Comparison of ENCODE assay signal across 12 cellular contexts in the genomic region with DNA sequence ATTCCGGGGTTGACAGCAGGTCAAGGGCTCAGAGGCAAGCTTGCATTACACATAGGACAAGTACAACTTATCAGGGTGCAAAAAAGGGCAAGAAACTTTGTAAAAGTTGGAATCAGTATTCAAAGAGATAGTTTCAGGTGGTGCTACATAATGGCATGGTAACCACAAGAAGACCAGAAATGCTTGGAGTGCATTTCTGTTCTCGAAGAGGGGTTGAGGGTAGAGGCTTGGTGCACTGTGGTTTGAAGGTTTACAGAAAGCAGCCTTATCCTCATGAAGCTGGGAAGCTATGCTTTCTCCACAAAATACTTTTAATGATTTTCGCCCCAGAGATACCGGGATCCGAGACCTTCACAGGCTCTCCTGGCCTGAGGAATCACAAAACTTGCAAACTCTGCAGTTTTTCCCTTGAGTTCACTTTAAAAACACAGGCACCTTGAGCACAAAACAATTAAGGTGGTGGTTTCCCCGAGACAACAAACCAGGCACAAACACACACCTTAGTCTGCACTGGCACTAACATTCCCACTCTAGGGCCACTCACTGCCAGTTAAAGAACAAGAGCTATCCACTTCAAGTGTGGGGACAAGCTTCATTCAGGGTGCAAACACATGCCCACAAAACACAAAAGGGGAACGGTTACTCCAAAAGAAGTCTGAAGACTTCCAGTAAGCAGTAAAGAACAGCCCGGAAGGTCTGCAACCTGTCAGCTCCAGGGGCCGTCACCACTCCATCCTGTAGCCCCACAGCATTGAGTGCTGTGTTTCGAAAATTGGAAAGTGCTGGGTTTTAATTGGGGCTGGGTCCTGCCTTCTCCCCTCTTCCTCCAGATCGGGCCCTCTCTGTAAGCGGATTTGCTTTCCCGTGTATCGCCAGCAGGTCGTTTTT. TPM values are rescaled to one million over a fixed set of nuclear protein-coding genes. Genes with fewer than 3 reads are reported as not detected.
A peak's percentile ranks its signal among the peaks of the same experiment; 100 is the strongest.
DNase-seq lines count a peak whose midpoint lies in the region; ATAC-seq, FAIRE-seq and TF ChIP-seq lines count a peak whose summit lies in the region.
"Had no signal": no experiment of that assay in that cellular context is flagged by ENCODE, and none has a peak within 500 bp of the region (broad histone marks: within the 10 kb centered on the region; RNA-seq: fewer than 3 reads in every experiment).

No MANE protein-coding gene starts in this region.

- no peak overlapping the region for H2BK12ac ChIP-seq in H1 (ENCODE audit: low read depth, low read length)

- POLR2A ChIA-PET in CD8-positive, alpha-beta memory T cell (lab: Charles Lee): interaction anchor here (1.1 kb wide), 1 partner anchor 25 kb away, joined by 5 read pairs; no protein-coding TSS in a partner anchor
- POLR2A ChIA-PET in H1 (lab: Charles Lee; ENCODE audit: partially characterized antibody): interaction anchor here (1.2 to 1.6 kb wide), 3 partner anchors 24 to 29 kb away, joined by 4 to 6 read pairs (median 4); no protein-coding TSS in a partner anchor

- H3K4ac ChIP-seq in H1 (replicated peaks; ENCODE audit: insufficient read length, low read depth, low read length): no peak overlapping the region

- H3K27me3 ChIP-seq in CD8-positive, alpha-beta memory T cell (ENCODE audit: insufficient read depth, low read length, poor library complexity, severe bottlenecking): no peaks in the 10 kb centered on the region
- H3K27me3 ChIP-seq in MM.1S (replicated peaks; ENCODE audit: insufficient read depth, low read length): peaks cover 35% of the 10 kb centered on the region
- peaks cover 51 to 68% (median 65%) of the 10 kb centered on the region in 4 experiments for H3K27me3 ChIP-seq in H1 (replicated peaks in 1 of 4; ENCODE audit: control insufficient read depth in 3 of 4, extremely low read depth in 1 of 4, insufficient read depth in 3 of 4, low read length in 3 of 4)
- H3K27me3 ChIP-seq in parathyroid adenoma (ENCODE audit: control insufficient read depth, insufficient read depth, low read length): no peaks in the 10 kb centered on the region

- ATAC-seq in esophagus mucosa: no peak

- H3K79me2 ChIP-seq in MM.1S (ENCODE audit: low read length) (no peaks in the 10 kb centered on the region), H1 (ENCODE audit: control insufficient read depth in 1 of 2, insufficient read depth in 2 of 2, low read length in 2 of 2) (no peaks in the 10 kb centered on the region), parathyroid adenoma (no peaks in the 10 kb centered on the region)

- H2BK20ac ChIP-seq in H1 (ENCODE audit: low read length): no peak overlapping the region

- H3K4me1 Mint-ChIP-seq in CD8-positive, alpha-beta memory T cell: peaks cover 36 to 52% (median 38%) of the 10 kb centered on the region in 3 donors

- no peak overlapping the region for H4K91ac ChIP-seq in H1 (replicated peaks; ENCODE audit: insufficient read length, low read length)

- no peaks in the 10 kb centered on the region for H3K9me3 ChIP-seq in CD8-positive, alpha-beta memory T cell (ENCODE audit: low read length)
- H3K9me3 ChIP-seq in MM.1S (replicated peaks; ENCODE audit: insufficient read depth, low read length): no peaks in the 10 kb centered on the region
- H3K9me3 ChIP-seq in H1 (ENCODE audit: insufficient read depth in 2 of 2, low read depth in 1 of 2, low read length in 1 of 2): no peaks in the 10 kb centered on the region
- H3K9me3 ChIP-seq in parathyroid adenoma (ENCODE audit: control insufficient read depth, low read length): no peaks in the 10 kb centered on the region

- no peak overlapping the region for H4K8ac ChIP-seq in H1 (ENCODE audit: extremely low read depth, insufficient read depth, low read length)

- H3K36me3 ChIP-seq in CD8-positive, alpha-beta memory T cell (ENCODE audit: insufficient read depth, low read length): no peaks in the 10 kb centered on the region
- no peaks in the 10 kb centered on the region for H3K36me3 ChIP-seq in MM.1S (replicated peaks; ENCODE audit: insufficient read depth, low read length)
- peaks cover 0 to 2% (median 0%) of the 10 kb centered on the region in 4 experiments; a peak in 1 of 8 replicates for H3K36me3 ChIP-seq in H1 (ENCODE audit: control insufficient read depth in 2 of 4, insufficient read depth in 4 of 4, low read length in 3 of 4)
- no peaks in the 10 kb centered on the region for H3K36me3 ChIP-seq in parathyroid adenoma (ENCODE audit: control insufficient read depth, insufficient read depth, low read length)

- H3F3A ChIP-seq in MM.1S (ENCODE audit: insufficient read depth, low read length): peaks cover 18% of the 10 kb centered on the region

- H3K9ac ChIP-seq in MM.1S (ENCODE audit: low read length) (no peak overlapping the region), H1 (replicated peaks in 1 of 4; ENCODE audit: extremely low read depth in 1 of 4, low read depth in 3 of 4, low read length in 3 of 4) (no peak overlapping the region), parathyroid adenoma (no peak overlapping the region)

- H3K36me3 Mint-ChIP-seq in CD8-positive, alpha-beta memory T cell: peaks cover 0 to 3% (median 0%) of the 10 kb centered on the region in 3 donors

- no peak overlapping the region for H2AFZ ChIP-seq in MM.1S (ENCODE audit: low read length)
- H2AFZ ChIP-seq in H1 (ENCODE audit: low read length): no peak overlapping the region
- H2AFZ ChIP-seq in parathyroid adenoma: no peak overlapping the region

- TF ChIP-seq POLR2A in H1 (IDR thresholded peaks at IDR 0.05; ENCODE audit: control extremely low read depth in 1 of 2, low read depth in 2 of 2, low read length in 2 of 2): no peak

- TF ChIP-seq CTCF in MM.1S (IDR thresholded peaks at IDR 0.05; ENCODE audit: low read length) (no peak), H1 (IDR thresholded peaks at IDR 0.05; ENCODE audit: control extremely low read depth in 1 of 3, insufficient read depth in 1 of 3, low read depth in 1 of 3, low read length in 3 of 3) (no peak), parathyroid adenoma (IDR thresholded peaks at IDR 0.05) (no peak)

- DNase-seq in CD8-positive, alpha-beta memory T cell: peak in 1 of 5 donors; percentile 16
- DNase-seq in MM.1S (peak; percentile 69), H1 (ENCODE audit: low read depth in 1 of 2, low spot score in 2 of 2) (peak in 1 of 2 experiments; percentile 58), NCI-H2107 (lab: John Stamatoyannopoulos, UW) (no peak)
- no peak for DNase-seq in stimulated activated CD4-positive, alpha-beta T cell treated with anti-CD3 and anti-CD28 coated beads, Interleukin-15, amount 100 ng/mL, for 24 hours
- no peak for DNase-seq in stimulated activated CD8-positive, alpha-beta memory T cell treated with anti-CD3 and anti-CD28 coated beads, Interleukin-4, amount 100 ng/mL, for 48 hours
- DNase-seq: activated CD4-positive, alpha-beta T cell treated with anti-CD3 and anti-CD28 coated beads, Interleukin-2, amount 50 U/mL, for 1 hour; DND-41; NCI-H524 treated with DMSO at 0.1 percent for 48 hours had no signal

- TF ChIP-seq EP300 in H1 (IDR thresholded peaks at IDR 0.05; ENCODE audit: borderline replicate concordance in 1 of 2, low read depth in 2 of 2, low read length in 2 of 2): no peak

- H3K27me3 Mint-ChIP-seq in CD8-positive, alpha-beta memory T cell: peaks cover 25% of the 10 kb centered on the region in 2 donors

- H3K9me2 ChIP-seq in MM.1S (replicated peaks; ENCODE audit: insufficient read depth, low read length): no peaks in the 10 kb centered on the region

- peak overlapping the region; percentile 65; the same call in 1 of the 2 replicates for H2BK15ac ChIP-seq in H1 (ENCODE audit: low read length)

- H3K56ac ChIP-seq in H1 (replicated peaks; ENCODE audit: insufficient read length, low read depth, low read length): no peak overlapping the region

- H3K14ac ChIP-seq in H1 (ENCODE audit: insufficient read length): no peak overlapping the region

- peaks cover 14% of the 10 kb centered on the region for H3K4me1 ChIP-seq in CD8-positive, alpha-beta memory T cell (ENCODE audit: insufficient read depth, low read length)
- H3K4me1 ChIP-seq in MM.1S (ENCODE audit: low read length) (peaks cover 28% of the 10 kb centered on the region), H1 (replicated peaks in 1 of 4; ENCODE audit: control insufficient read depth in 3 of 4, insufficient read depth in 4 of 4, low read length in 3 of 4) (peaks cover 0 to 26% (median 13%) of the 10 kb centered on the region in 4 experiments; a peak in 6 of 7 replicates), parathyroid adenoma (peaks cover 2% of the 10 kb centered on the region)

- CTCF ChIA-PET in CD8-positive, alpha-beta memory T cell (lab: Charles Lee): interaction anchor here (1.7 to 4.8 kb wide), 2 partner anchors 11 to 25 kb away, joined by 7 to 29 read pairs; no protein-coding TSS in a partner anchor
- CTCF ChIA-PET in H1 (lab: Charles Lee; ENCODE audit: partially characterized antibody): interaction anchor here (1.0 to 1.7 kb wide), 5 partner anchors 10 to 132 kb away, joined by 3 to 5 read pairs (median 3); no protein-coding TSS in a partner anchor

- H3K23ac ChIP-seq in H1 (ENCODE audit: insufficient read length): no peak overlapping the region

- H4K20me1 ChIP-seq in MM.1S (ENCODE audit: insufficient read depth, low read length): no peaks in the 10 kb centered on the region
- peaks cover 4 to 9% of the 10 kb centered on the region in 2 experiments for H4K20me1 ChIP-seq in H1 (replicated peaks in 1 of 2; ENCODE audit: control insufficient read depth in 1 of 2, insufficient read depth in 2 of 2, low read length in 2 of 2)

- H2BK5ac ChIP-seq in H1 (ENCODE audit: low read depth, low read length): no peak overlapping the region; the same call in 1 of the 2 replicates

- H2BK120ac ChIP-seq in H1 (replicated peaks; ENCODE audit: low read depth, low read length): no peak overlapping the region

- peak overlapping the region; percentile 82 to 93 (median 85) for H3K4me3 Mint-ChIP-seq in CD8-positive, alpha-beta memory T cell

- no peak overlapping the region for H2AK5ac ChIP-seq in H1 (ENCODE audit: low read depth, low read length)

- FAIRE-seq in H1 (lab: Jason Lieb, UNC): peak; percentile 36

- no peak for TF ChIP-seq RAD21 in H1 (IDR thresholded peaks at IDR 0.05 in 1 of 2, conservative IDR thresholded peaks at IDR 0.05 in 1 of 2; ENCODE audit: low read depth in 2 of 2, low read length in 2 of 2)

- peak overlapping the region; percentile 61 for H3K27ac ChIP-seq in CD8-positive, alpha-beta memory T cell (ENCODE audit: low read depth, low read length)
- H3K27ac ChIP-seq in MM.1S (ENCODE audit: low read length) (no peak overlapping the region), H1 (ENCODE audit: low read depth, low read length) (no peak overlapping the region), parathyroid adenoma (peak overlapping the region; percentile 53)
- H3K27ac ChIP-seq: HL-60 had no signal

- no peaks in the 10 kb centered on the region for H3K79me1 ChIP-seq in H1 (ENCODE audit: low read depth, low read length)

- peak overlapping the region; percentile 0 for H3K4me3 ChIP-seq in CD8-positive, alpha-beta memory T cell (ENCODE audit: low read length)
- peak overlapping the region; percentile 61 for H3K4me3 ChIP-seq in MM.1S (ENCODE audit: low read length)
- H3K4me3 ChIP-seq in H1 (ENCODE audit: extremely low read depth in 1 of 4, insufficient read depth in 2 of 4, low read depth in 3 of 4, low read length in 4 of 4): peak overlapping the region in 3 of 4 experiments; percentile 14 to 85 (median 16); a peak in 4 of 8 replicates
- H3K4me3 ChIP-seq in parathyroid adenoma (ENCODE audit: low read depth, low read length): no peak overlapping the region

- H3K27ac Mint-ChIP-seq in CD8-positive, alpha-beta memory T cell: peak overlapping the region in 4 of 8 donors; percentile 11 to 75 (median 62)

- H3K4me2 ChIP-seq in MM.1S (ENCODE audit: low read depth, low read length) (peak overlapping the region; percentile 92), H1 (ENCODE audit: insufficient read depth in 1 of 2, low read depth in 2 of 2, low read length in 2 of 2) (peak overlapping the region; percentile 81 to 86), parathyroid adenoma (ENCODE audit: low read length) (peak overlapping the region; percentile 9)

- H3K23me2 ChIP-seq in H1 (ENCODE audit: low read depth, low read length): peaks cover 19% of the 10 kb centered on the region

- no peak overlapping the region for H3K18ac ChIP-seq in H1 (ENCODE audit: extremely low read depth, low read length)

- WGBS in H1 (ENCODE audit: extremely low coverage in 1 of 2, insufficient coverage in 1 of 2, insufficient read length in 1 of 2, insufficient replicate concordance in 2 of 2, low coverage in 1 of 2, low lambda C conversion rate in 2 of 2, missing lambda C conversion rate in 1 of 2), 2 experiments: 6% methylated on average over 15 of the region's 15 CpGs; no CpG with 5 or more reads in 1 of the 2 experiments

- no peaks in the 10 kb centered on the region for H3K9me3 Mint-ChIP-seq in CD8-positive, alpha-beta memory T cell

- no peak overlapping the region for H4K5ac ChIP-seq in H1 (ENCODE audit: insufficient read length, low read depth, low read length)

RNA-seq across cellular contexts. Expression of a gene that starts 29.7 kb away (rescaled TPM):
- total RNA-seq in CD8-positive, alpha-beta memory T cell: 1 to 10 TPM; 6.1 to 7.0 TPM
- 9.9 TPM for polyA plus RNA-seq in CD8-positive, alpha-beta memory T cell
- 1.8 and 2.3 TPM in 2 replicates for total RNA-seq in H1 (2021; fragmentation: NEBNext Ultra II Directional; extraction: Animal tissue kit (Norgen Biotek cat#: 25700))
- polyA plus RNA-seq in H1 (2011; rRNA removed): 1.4 and 2.3 TPM in 2 replicates
- 1.0 TPM for polyA plus RNA-seq in H1 (2011; cell fraction: cytosol; rRNA removed)
- polyA plus RNA-seq in H1 (2011; cell fraction: nucleus; rRNA removed): 2.8 TPM
- 1.1 to 1.5 TPM (median 1.3 TPM) in 4 replicates for polyA plus RNA-seq in H1 (2012, experiment 1 of 2)
- polyA plus RNA-seq in H1 (2012, experiment 2 of 2): 0.25 TPM
- 1.4 TPM for polyA plus RNA-seq in H1 (2013, experiment 1 of 2)
- 1.3 TPM for polyA plus RNA-seq in H1 (2013, experiment 2 of 2)
- polyA minus RNA-seq in H1 (2011; rRNA and poly(A)+ RNA removed): 7.0 and 13.4 TPM in 2 replicates
- 4.1 TPM for polyA minus RNA-seq in H1 (2011; cell fraction: cytosol; rRNA and poly(A)+ RNA removed)
- polyA minus RNA-seq in H1 (2011; cell fraction: nucleus; rRNA and poly(A)+ RNA removed): 12.6 TPM
- 47.5 TPM for total RNA-seq in esophagus mucosa

Comparison
In these comparisons a context has a peak if more than half of its experiments do, and no peak if none do; other contexts are left out.
1. H3K27ac ChIP-seq: peak in CD8-positive, alpha-beta memory T cell (single experiment) and parathyroid adenoma (single experiment); none in MM.1S (single experiment) and H1 (single experiment).
2. H3K4me2 ChIP-seq: peak in every context shown above with its lines; median percentile 92 in MM.1S; 84 in H1; 9 in parathyroid adenoma.